Comparison of ENCODE assay signal across 14 cellular contexts in the genomic region with DNA sequence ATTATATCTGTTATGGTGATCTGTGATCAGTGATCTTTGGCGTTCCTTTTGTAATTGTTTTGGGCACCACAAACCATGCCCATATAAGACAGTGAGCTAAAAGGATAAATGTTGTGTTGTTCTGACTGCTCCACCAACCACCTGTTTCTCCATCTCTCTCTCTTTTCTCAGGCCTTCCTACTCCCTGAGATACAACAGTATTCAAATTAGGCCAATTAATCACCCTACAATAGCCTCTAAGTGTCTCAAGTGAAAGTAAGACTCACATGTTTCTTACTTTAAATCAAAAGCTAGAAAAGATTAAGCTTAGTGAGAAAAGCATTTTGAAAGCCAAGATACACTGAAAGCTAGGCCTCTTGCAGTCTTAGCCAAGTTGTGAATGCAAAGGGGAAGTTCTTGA.
DNase-seq lines count a peak whose midpoint lies in the region; ATAC-seq and TF ChIP-seq lines count a peak whose summit lies in the region.
"Had no signal": no experiment of that assay in that cellular context is flagged by ENCODE, and none has a peak within 500 bp of the region (broad histone marks: within the 10 kb centered on the region; RNA-seq: fewer than 3 reads in every experiment).

No MANE protein-coding gene starts in this region.

- H2BK15ac ChIP-seq in neuronal stem cell (ENCODE audit: low read length), result no peak overlapping the region

- no peaks in the 10 kb centered on the region for H3K79me1 ChIP-seq in neuronal stem cell (ENCODE audit: low read depth, low read length)

- H3K27me3 ChIP-seq in left lung, result no peaks in the 10 kb centered on the region
- no peaks in the 10 kb centered on the region for H3K27me3 ChIP-seq in neuronal stem cell (ENCODE audit: control insufficient read depth in 3 of 3, insufficient read depth in 3 of 3, low read depth in 1 of 3, low read length in 3 of 3)
- H3K27me3 ChIP-seq: heart left ventricle, tibial nerve had no signal

- no CpG with 5 or more reads among the region's 1 CpG for WGBS in neuronal stem cell (ENCODE audit: extremely low coverage in 2 of 2, insufficient read length in 2 of 2, insufficient replicate concordance in 1 of 2), 2 donors

- H3K4me1 ChIP-seq in left lung (no peaks in the 10 kb centered on the region), neuronal stem cell (ENCODE audit: control insufficient read depth in 2 of 2, insufficient read depth in 1 of 2, low read depth in 1 of 2, low read length in 2 of 2) (no peaks in the 10 kb centered on the region)
- H3K4me1 ChIP-seq: heart left ventricle, tibial nerve had no signal

- H3K36me3 ChIP-seq in left lung (no peaks in the 10 kb centered on the region), neuronal stem cell (replicated peaks in 1 of 2; ENCODE audit: control insufficient read depth in 2 of 2, insufficient read depth in 2 of 2, low read length in 2 of 2) (no peaks in the 10 kb centered on the region)
- H3K36me3 ChIP-seq: heart left ventricle, tibial nerve had no signal

- no peak overlapping the region for H4K91ac ChIP-seq in neuronal stem cell (ENCODE audit: low read depth, low read length, poor library complexity)

- intact Hi-C loops in left lung (cut with DNase I), result no loop called here

- ATAC-seq in GM18511 (IDR thresholded peaks at IDR 0.05; ENCODE audit: unreplicated experiment) (peak; percentile 91), GM21381 (IDR thresholded peaks at IDR 0.05; ENCODE audit: unreplicated experiment) (peak; percentile 83), HG02973 (IDR thresholded peaks at IDR 0.05; ENCODE audit: unreplicated experiment) (peak; percentile 68), HG03521 (IDR thresholded peaks at IDR 0.05; ENCODE audit: unreplicated experiment) (peak; percentile 62), left lung (no peak)
- ATAC-seq: heart left ventricle had no signal

- no peak overlapping the region for H2BK5ac ChIP-seq in neuronal stem cell (ENCODE audit: low read length)

- H2AFZ ChIP-seq in neuronal stem cell (ENCODE audit: low read length), result no peak overlapping the region
- H2AFZ ChIP-seq: PC-9 had no signal

- no peak overlapping the region for H3K14ac ChIP-seq in neuronal stem cell (ENCODE audit: low read length)

- H3K23ac ChIP-seq in neuronal stem cell (ENCODE audit: low read depth, low read length, poor library complexity), result no peak overlapping the region

- no peak overlapping the region for H4K8ac ChIP-seq in neuronal stem cell (ENCODE audit: low read depth, low read length)

- no peak overlapping the region for H2BK12ac ChIP-seq in neuronal stem cell (ENCODE audit: low read length)

- H3K27ac ChIP-seq in left lung (no peak overlapping the region), neuronal stem cell (replicated peaks; ENCODE audit: low read length) (no peak overlapping the region)
- H3K27ac ChIP-seq: heart left ventricle, PC-9, tibial nerve had no signal

- H3K4me2 ChIP-seq in neuronal stem cell (ENCODE audit: insufficient read depth, low read length, poor library complexity, severe bottlenecking), result no peak overlapping the region
- H3K4me2 ChIP-seq: PC-9 had no signal

- H2AK5ac ChIP-seq in neuronal stem cell (ENCODE audit: low read depth, low read length), result no peak overlapping the region

- H3K9me3 ChIP-seq in left lung, result peaks cover 0 to 13% of the 10 kb centered on the region in 2 donors
- H3K9me3 ChIP-seq in neuronal stem cell (replicated peaks in 1 of 2; ENCODE audit: control insufficient read depth in 2 of 2, insufficient read depth in 1 of 2, low read depth in 1 of 2, low read length in 2 of 2), result no peaks in the 10 kb centered on the region

- H3K4ac ChIP-seq in neuronal stem cell (ENCODE audit: low read length), result no peak overlapping the region

- DNase-seq in left lung (no peak), neuronal stem cell (ENCODE audit: low spot score) (no peak), NCI-H2171 treated with DMSO at 0.1 percent for 48 hours (lab: John Stamatoyannopoulos, UW) (no peak), Ammon's horn (ENCODE audit: low spot score) (no peak)
- DNase-seq: ACHN; activated CD8-positive, alpha-beta memory T cell treated with anti-CD3 and anti-CD28 coated beads, Interleukin-2, amount 50 U/mL, for 4 hours; H7; heart left ventricle; PC-9 had no signal

- no peak overlapping the region for H2BK120ac ChIP-seq in neuronal stem cell (ENCODE audit: low read depth, low read length)

- H3K18ac ChIP-seq in neuronal stem cell (ENCODE audit: low read length), result no peak overlapping the region

- H3K9ac ChIP-seq in neuronal stem cell (ENCODE audit: low read depth, low read length, poor library complexity), result no peak overlapping the region

- no peak for TF ChIP-seq CTCF in left lung (IDR thresholded peaks at IDR 0.05)

- no peak overlapping the region for H3K4me3 ChIP-seq in left lung
- H3K4me3 ChIP-seq in neuronal stem cell (ENCODE audit: low read length in 2 of 2), result no peak overlapping the region
- H3K4me3 ChIP-seq: heart left ventricle, PC-9, tibial nerve had no signal
